Comparison of ENCODE assay signal across 24 cellular contexts in the genomic region with DNA sequence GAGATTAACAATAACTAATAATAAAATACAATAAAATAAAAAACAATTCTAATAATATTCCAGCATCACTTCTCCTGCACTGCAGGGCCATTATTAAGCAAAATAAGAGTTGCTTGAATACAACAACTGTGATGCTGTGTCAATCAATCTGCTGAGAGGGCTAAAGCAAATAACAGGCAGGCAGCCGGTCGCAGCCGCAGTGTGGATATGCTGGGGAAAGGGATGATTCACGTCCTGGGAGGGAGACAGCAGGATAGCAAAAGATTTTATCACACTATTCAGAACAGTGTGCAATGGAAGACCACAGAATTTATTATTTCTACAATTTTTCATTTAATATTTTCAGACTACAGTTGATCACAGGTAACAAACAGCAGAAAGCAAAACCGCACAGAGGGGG.
"Had no signal": no experiment of that assay in that cellular context is flagged by ENCODE, and none has a peak within 500 bp of the region (broad histone marks: within the 10 kb centered on the region; RNA-seq: fewer than 3 reads in every experiment).

No MANE protein-coding gene starts in this region.

- H3K27me3 ChIP-seq: body of pancreas, esophagus muscularis mucosa, hepatocyte, neural progenitor cell, upper lobe of left lung had no signal

- H3K79me2 ChIP-seq: hepatocyte had no signal

- H3K4me2 ChIP-seq: hepatocyte, neural progenitor cell had no signal

- H3K9ac ChIP-seq: neural progenitor cell had no signal

- ATAC-seq: activated CD4-positive, CD25-positive, alpha-beta regulatory T cell treated with anti-CD3 and anti-CD28 coated beads, Interleukin-2, amount 50 U/mL, for 24 hours; activated CD8-positive, alpha-beta memory T cell treated with anti-CD3 and anti-CD28 coated beads, Interleukin-2, amount 10 ng/mL, durations not matched to agents 7 days and 5 days; body of pancreas; effector memory CD8-positive, alpha-beta T cell; naive thymus-derived CD8-positive, alpha-beta T cell had no signal

- H3K36me3 ChIP-seq: esophagus muscularis mucosa, left ventricle myocardium inferior, neural progenitor cell, spleen, upper lobe of left lung had no signal

- H3K4me3 ChIP-seq: body of pancreas, dorsolateral prefrontal cortex, esophagus muscularis mucosa, hepatocyte, left ventricle myocardium inferior, neural progenitor cell, spleen, upper lobe of left lung had no signal

- H2AFZ ChIP-seq: hepatocyte, neural progenitor cell had no signal

- H3K9me3 ChIP-seq: body of pancreas, esophagus muscularis mucosa, left ventricle myocardium inferior, upper lobe of left lung had no signal

- DNase-seq: activated CD4-positive, alpha-beta memory T cell treated with anti-CD3 and anti-CD28 coated beads, Interleukin-2, amount 10 ng/mL, durations not matched to agents 7 days and 5 days; activated CD4-positive, alpha-beta T cell treated with anti-CD3 and anti-CD28 coated beads, Interleukin-2, amount 10 ng/mL, durations not matched to agents 24 days and 14 days; activated CD8-positive, alpha-beta memory T cell treated with anti-CD3 and anti-CD28 coated beads, Interleukin-2, amount 10 ng/mL, durations not matched to agents 7 days and 5 days; activated gamma-delta T cell; anterior cingulate cortex; body of pancreas; caudate nucleus; dorsolateral prefrontal cortex; effector memory CD8-positive, alpha-beta T cell; glutamatergic neuron; immature natural killer cell; kidney glomerular epithelial cell; left ventricle myocardium inferior; naive thymus-derived CD8-positive, alpha-beta T cell; spleen; stimulated activated CD4-positive, alpha-beta T cell treated with anti-CD3 and anti-CD28 coated beads, Interleukin-4, amount 100 ng/mL, for 24 hours; stimulated activated naive CD4-positive, alpha-beta T cell treated with Interleukin-2 at 50 U/mL for 16 hours; T-helper 9 cell; upper lobe of left lung had no signal

- H3K27ac ChIP-seq: body of pancreas, dorsolateral prefrontal cortex, esophagus muscularis mucosa, hepatocyte, left ventricle myocardium inferior, neural progenitor cell, spleen, upper lobe of left lung, VCaP had no signal

- H3K4me1 ChIP-seq: body of pancreas, esophagus muscularis mucosa, left ventricle myocardium inferior, neural progenitor cell, spleen, upper lobe of left lung had no signal
